In the genomic region with DNA sequence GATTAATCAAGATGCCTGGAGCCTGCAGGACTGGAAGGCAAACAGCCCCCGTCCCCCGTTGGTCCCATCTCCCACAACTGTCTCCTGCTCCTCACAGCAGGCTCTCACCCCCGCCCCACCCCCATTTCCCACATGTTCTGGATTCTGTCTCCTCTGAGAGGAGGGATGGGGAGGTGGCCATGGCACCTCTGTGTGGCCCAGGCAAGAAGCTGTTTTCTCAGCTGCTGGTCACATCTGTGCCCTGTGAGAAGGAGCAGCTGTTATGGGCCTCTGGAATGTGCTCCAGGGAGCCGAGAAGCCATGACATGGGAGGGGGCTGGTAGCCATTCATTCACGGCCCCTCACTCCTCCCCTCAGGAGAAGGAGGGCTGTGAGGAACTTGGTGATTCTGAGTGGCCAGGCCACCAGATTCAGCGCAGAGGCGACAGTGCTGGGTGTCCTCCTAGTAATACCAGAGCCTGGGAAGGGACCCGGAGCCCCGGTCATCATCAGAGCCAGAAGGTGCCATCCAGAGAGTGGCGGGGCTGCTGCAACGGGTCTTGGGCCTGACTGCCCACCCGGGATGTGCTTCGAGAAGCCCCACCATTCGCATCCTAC, we compare ENCODE assay signal across 8 cellular contexts. TPM values are rescaled to one million over a fixed set of nuclear protein-coding genes. Genes with fewer than 3 reads are reported as not detected.
DNase-seq lines count a peak whose midpoint lies in the region; ATAC-seq and TF ChIP-seq lines count a peak whose summit lies in the region.

No MANE protein-coding gene starts in this region.

- H3K9me3 ChIP-seq in mesenchymal stem cell (ENCODE audit: control insufficient read depth, low read length) = no peaks in the 10 kb centered on the region
- no peaks in the 10 kb centered on the region for H3K9me3 ChIP-seq in tibial artery

- intact Hi-C loops in tibial artery (cut with DNase I; ENCODE audit: low total_unique reads) = no loop called here

- H3K27me3 ChIP-seq in mesenchymal stem cell (ENCODE audit: control insufficient read depth in 1 of 2, insufficient read depth in 1 of 2, low read length in 2 of 2) = peaks cover 0 to 14% of the 10 kb centered on the region in 2 experiments
- peaks cover 0 to 36% of the 10 kb centered on the region in 2 donors for H3K27me3 ChIP-seq in tibial artery

- DNase-seq in NCI-H69 (lab: John Stamatoyannopoulos, UW) (peak; percentile 73), ecto neural progenitor cell (ENCODE audit: low spot score) (peak; percentile 73), mesenchymal stem cell (peak; percentile 62), tibial artery (no peak), NCI-H748 (lab: John Stamatoyannopoulos, UW; ENCODE audit: unreplicated experiment) (no peak), DMS153 treated with DMSO at 0.1 percent for 48 hours (lab: John Stamatoyannopoulos, UW; ENCODE audit: unreplicated experiment) (no peak)

- peak overlapping the region; percentile 88 to 99 for H3K18ac ChIP-seq in mesenchymal stem cell (ENCODE audit: low read depth in 1 of 2, low read length in 2 of 2)

- no peak for TF ChIP-seq CTCF in tibial artery (IDR thresholded peaks at IDR 0.05)

- no peak overlapping the region for H2AFZ ChIP-seq in mesenchymal stem cell (ENCODE audit: low read depth, low read length)

- peaks cover 13% of the 10 kb centered on the region for H3K79me1 ChIP-seq in mesenchymal stem cell (replicated peaks; ENCODE audit: low read length, poor library complexity, severe bottlenecking)

- H3K4me2 ChIP-seq in mesenchymal stem cell (ENCODE audit: low read length, poor library complexity, severe bottlenecking) = peak overlapping the region; percentile 79

- H3K4me1 ChIP-seq in mesenchymal stem cell (ENCODE audit: control insufficient read depth, insufficient read depth, low read depth, low read length) (peaks cover 45% of the 10 kb centered on the region), tibial artery (peaks cover 0 to 41% (median 29%) of the 10 kb centered on the region in 4 donors)

- peak overlapping the region; percentile 76 for H3K9ac ChIP-seq in mesenchymal stem cell (ENCODE audit: low read length)

- no peak overlapping the region for H2BK5ac ChIP-seq in mesenchymal stem cell (ENCODE audit: low read depth, low read length, poor library complexity, severe bottlenecking)

- H4K8ac ChIP-seq in mesenchymal stem cell (ENCODE audit: low read length) = peak overlapping the region; percentile 10

- 4% methylated on average over 9 of the region's 14 CpGs for WGBS in mesenchymal stem cell

- peak overlapping the region in 1 of 2 experiments; percentile 73 for H3K23ac ChIP-seq in mesenchymal stem cell (ENCODE audit: low read length in 2 of 2)

- H3K4me3 ChIP-seq in mesenchymal stem cell (ENCODE audit: insufficient read depth in 1 of 2, low read depth in 1 of 2, low read length in 2 of 2) = peak overlapping the region; percentile 62 to 74
- H3K4me3 ChIP-seq in tibial artery = peak overlapping the region; percentile 48 to 57

- no peak for ATAC-seq in HG03108 (IDR thresholded peaks at IDR 0.05; ENCODE audit: unreplicated experiment)
- no peak for ATAC-seq in HG02588 (IDR thresholded peaks at IDR 0.05; ENCODE audit: unreplicated experiment)

- no peak overlapping the region for H4K91ac ChIP-seq in mesenchymal stem cell (ENCODE audit: low read length)

- peak overlapping the region in 1 of 2 experiments; percentile 27 for H2BK12ac ChIP-seq in mesenchymal stem cell (ENCODE audit: low read length in 2 of 2)

- H2BK15ac ChIP-seq in mesenchymal stem cell (ENCODE audit: low read depth, poor library complexity, severe bottlenecking) = peak overlapping the region; percentile 58

- H3K4ac ChIP-seq in mesenchymal stem cell (ENCODE audit: low read depth in 1 of 2, low read length in 2 of 2) = peak overlapping the region; percentile 38 to 97

- peak overlapping the region in 1 of 2 experiments; percentile 82 for H3K14ac ChIP-seq in mesenchymal stem cell (ENCODE audit: low read length in 2 of 2)

- H2AK5ac ChIP-seq in mesenchymal stem cell (ENCODE audit: low read length, severe bottlenecking) = no peak overlapping the region

- peak overlapping the region; percentile 35 for H3K27ac ChIP-seq in mesenchymal stem cell (ENCODE audit: low read length, poor library complexity, severe bottlenecking)
- H3K27ac ChIP-seq in tibial artery = peak overlapping the region; percentile 57 to 62

- H3K36me3 ChIP-seq in mesenchymal stem cell (ENCODE audit: control insufficient read depth in 1 of 2, insufficient read depth in 2 of 2, low read depth in 1 of 2, low read length in 2 of 2) = peaks cover 29 to 32% of the 10 kb centered on the region in 2 experiments
- peaks cover 0 to 13% (median 0%) of the 10 kb centered on the region in 3 donors for H3K36me3 ChIP-seq in tibial artery

- H2BK120ac ChIP-seq in mesenchymal stem cell (ENCODE audit: low read depth, low read length) = peak overlapping the region; percentile 81

RNA-seq across cellular contexts. Expression of gene NES, which starts 1.4 kb away (rescaled TPM):
- 49.2 TPM for polyA plus RNA-seq in mesenchymal stem cell (2013, experiment 1 of 2)
- polyA plus RNA-seq in mesenchymal stem cell (2013, experiment 2 of 2) = 45.3 TPM

RNA-seq across cellular contexts. Expression of gene CRABP2, which starts 29.6 kb away (rescaled TPM):
- 42.6 TPM for polyA plus RNA-seq in mesenchymal stem cell (2013, experiment 1 of 2)
- 41.2 TPM for polyA plus RNA-seq in mesenchymal stem cell (2013, experiment 2 of 2)

RNA-seq across cellular contexts. Expression of gene BCAN, which starts 33.9 kb away (rescaled TPM):
- polyA plus RNA-seq in mesenchymal stem cell (2013, experiment 1 of 2) = 0.33 TPM
- polyA plus RNA-seq in mesenchymal stem cell (2013, experiment 2 of 2) = 0.23 TPM

RNA-seq across cellular contexts. Expression of gene METTL25B, which starts 52.5 kb away (rescaled TPM):
- 12.1 TPM for polyA plus RNA-seq in mesenchymal stem cell (2013, experiment 1 of 2)
- 11.3 TPM for polyA plus RNA-seq in mesenchymal stem cell (2013, experiment 2 of 2)

RNA-seq across cellular contexts. Expression of gene ISG20L2, which starts 52.8 kb away (rescaled TPM):
- polyA plus RNA-seq in mesenchymal stem cell (2013, experiment 1 of 2) = 26.8 TPM
- polyA plus RNA-seq in mesenchymal stem cell (2013, experiment 2 of 2) = 25.1 TPM

Comparison
In these comparisons a context has a peak if more than half of its experiments do, and no peak if none do; other contexts are left out.
1. DNase-seq: peak in NCI-H69 (single experiment), ecto neural progenitor cell (single experiment) and mesenchymal stem cell (single experiment); none in tibial artery (0 of 2), NCI-H748 (single experiment) and DMS153 treated with DMSO at 0.1 percent for 48 hours (single experiment).